ENCODE assay signal across 9 cellular contexts in genomic region chr1:150152182-150152536, GRCh38. TPM values are rescaled to one million over a fixed set of nuclear protein-coding genes. Genes with fewer than 3 reads are reported as not detected.
DNase-seq lines count a peak whose midpoint lies in the region; FAIRE-seq and TF ChIP-seq lines count a peak whose summit lies in the region.
"Had no signal": no experiment of that assay in that cellular context is flagged by ENCODE, and none has a peak within 500 bp of the region (broad histone marks: within the 10 kb centered on the region; RNA-seq: fewer than 3 reads in every experiment).

No MANE protein-coding gene starts in this region.

- H3K18ac ChIP-seq in mesendoderm (ENCODE audit: low read length): no peak overlapping the region

- peak overlapping the region; percentile 98 for H3K4me3 Mint-ChIP-seq in activated naive CD4-positive, alpha-beta T cell treated with anti-CD3 and anti-CD28 coated beads, Interleukin-2, amount 10 ng/mL, durations not matched to agents 7 days and 5 days
- H3K4me3 Mint-ChIP-seq in astrocyte (ENCODE audit: unreplicated experiment): peak overlapping the region; percentile 97

- no peaks in the 10 kb centered on the region for H3K27me3 ChIP-seq in astrocyte (ENCODE audit: insufficient read depth, low read length)
- H3K27me3 ChIP-seq in mesendoderm (ENCODE audit: insufficient read depth, low read length, poor library complexity): no peaks in the 10 kb centered on the region
- no peaks in the 10 kb centered on the region for H3K27me3 ChIP-seq in tibial artery

- CTCF ChIA-PET in activated naive CD4-positive, alpha-beta T cell treated with anti-CD3 and anti-CD28 coated beads, Interleukin-2, amount 10 ng/mL, durations not matched to agents 7 days and 5 days (lab: Charles Lee): interaction anchor here (0.9 to 2.5 kb wide), 4 partner anchors 8 to 79 kb away, joined by 3 to 10 read pairs (median 6); no protein-coding TSS in a partner anchor

- peaks cover 73% of the 10 kb centered on the region for H3K79me2 ChIP-seq in astrocyte (ENCODE audit: insufficient read depth, low read length)
- peaks cover 17% of the 10 kb centered on the region for H3K79me2 ChIP-seq in mesendoderm (ENCODE audit: control insufficient read depth, insufficient read depth, low read length)

- H3K56ac ChIP-seq in mesendoderm (ENCODE audit: low read length): no peak overlapping the region

- no peak overlapping the region for H4K5ac ChIP-seq in mesendoderm (ENCODE audit: low read length)

- WGBS in mesendoderm (ENCODE audit: extremely low coverage, insufficient coverage, low lambda C conversion rate): no CpG with 5 or more reads among the region's 2 CpGs

- peak overlapping the region; percentile 97 for H3K27ac Mint-ChIP-seq in activated naive CD4-positive, alpha-beta T cell treated with anti-CD3 and anti-CD28 coated beads, Interleukin-2, amount 10 ng/mL, durations not matched to agents 7 days and 5 days
- H3K27ac Mint-ChIP-seq in astrocyte (ENCODE audit: unreplicated experiment): peak overlapping the region; percentile 54

- H2BK5ac ChIP-seq in mesendoderm (ENCODE audit: low read length): no peak overlapping the region

- H4K20me1 ChIP-seq in astrocyte (ENCODE audit: insufficient read depth, low read length): peaks cover 58% of the 10 kb centered on the region

- H3K4me3 ChIP-seq in astrocyte (ENCODE audit: insufficient read depth, low read depth, low read length) (peak overlapping the region; percentile 89), mesendoderm (ENCODE audit: low read length) (no peak overlapping the region), tibial artery (peak overlapping the region; percentile 86 to 95)

- no peak overlapping the region for H4K8ac ChIP-seq in mesendoderm (ENCODE audit: low read depth, low read length)

- DNase-seq in activated naive CD4-positive, alpha-beta T cell treated with anti-CD3 and anti-CD28 coated beads, Interleukin-2, amount 10 ng/mL, durations not matched to agents 7 days and 5 days: no peak
- no peak for DNase-seq in activated naive CD4-positive, alpha-beta T cell treated with anti-CD3 and anti-CD28 coated beads, Interleukin-2, amount 50 U/mL, for 16 hours
- no peak for DNase-seq in astrocyte (ENCODE audit: low read depth)
- DNase-seq in mesendoderm: peak; percentile 50
- no peak for DNase-seq in tibial artery
- DNase-seq in ecto neural progenitor cell (ENCODE audit: low spot score): no peak
- DNase-seq in NCI-H1092 treated with DMSO at 0.1 percent for 48 hours (lab: John Stamatoyannopoulos, UW): no peak
- no peak for DNase-seq in OCI-M1 (lab: John Stamatoyannopoulos, UW)
- DNase-seq: NCI-H2171 had no signal

- peaks cover 64% of the 10 kb centered on the region for H3K36me3 Mint-ChIP-seq in activated naive CD4-positive, alpha-beta T cell treated with anti-CD3 and anti-CD28 coated beads, Interleukin-2, amount 10 ng/mL, durations not matched to agents 7 days and 5 days
- H3K36me3 Mint-ChIP-seq in astrocyte (ENCODE audit: low read depth, unreplicated experiment): peaks cover 25% of the 10 kb centered on the region

- TF ChIP-seq CTCF in astrocyte (IDR thresholded peaks at IDR 0.05; ENCODE audit: insufficient read depth, low read depth, low read length) (no peak), tibial artery (IDR thresholded peaks at IDR 0.05) (no peak)

- H3K23ac ChIP-seq in mesendoderm (ENCODE audit: low read length): no peak overlapping the region

- H3K79me1 ChIP-seq in mesendoderm (ENCODE audit: low read length): peaks cover 26% of the 10 kb centered on the region

- H3K36me3 ChIP-seq in astrocyte (ENCODE audit: insufficient read depth, low read length) (peaks cover 36% of the 10 kb centered on the region), mesendoderm (ENCODE audit: control insufficient read depth, insufficient read depth, low read length) (peaks cover 8% of the 10 kb centered on the region), tibial artery (peaks cover 38 to 42% (median 42%) of the 10 kb centered on the region in 3 donors)

- H2BK15ac ChIP-seq in mesendoderm (replicated peaks; ENCODE audit: low read depth): no peak overlapping the region

- peaks cover 14% of the 10 kb centered on the region for H3K27me3 Mint-ChIP-seq in activated naive CD4-positive, alpha-beta T cell treated with anti-CD3 and anti-CD28 coated beads, Interleukin-2, amount 10 ng/mL, durations not matched to agents 7 days and 5 days
- no peaks in the 10 kb centered on the region for H3K27me3 Mint-ChIP-seq in astrocyte (ENCODE audit: low read depth, unreplicated experiment)

- peak overlapping the region; percentile 88 for H3K9ac ChIP-seq in astrocyte (ENCODE audit: low read length)
- H3K9ac ChIP-seq in mesendoderm (ENCODE audit: low read length): no peak overlapping the region

- no peak overlapping the region for H3K4ac ChIP-seq in mesendoderm (ENCODE audit: low read depth, low read length)

- no peaks in the 10 kb centered on the region for H3K9me3 Mint-ChIP-seq in activated naive CD4-positive, alpha-beta T cell treated with anti-CD3 and anti-CD28 coated beads, Interleukin-2, amount 10 ng/mL, durations not matched to agents 7 days and 5 days
- H3K9me3 Mint-ChIP-seq in astrocyte (ENCODE audit: unreplicated experiment): no peaks in the 10 kb centered on the region

- peaks cover 80% of the 10 kb centered on the region for H3K4me1 Mint-ChIP-seq in activated naive CD4-positive, alpha-beta T cell treated with anti-CD3 and anti-CD28 coated beads, Interleukin-2, amount 10 ng/mL, durations not matched to agents 7 days and 5 days
- H3K4me1 Mint-ChIP-seq in astrocyte (ENCODE audit: low read depth, unreplicated experiment): peaks cover 35% of the 10 kb centered on the region

- no peak overlapping the region for H2AK5ac ChIP-seq in mesendoderm (ENCODE audit: low read length)

- H3K9me3 ChIP-seq in astrocyte (ENCODE audit: insufficient read depth, low read depth, low read length) (no peaks in the 10 kb centered on the region), tibial artery (no peaks in the 10 kb centered on the region)

- no peak for FAIRE-seq in astrocyte (lab: Jason Lieb, UNC)

- H3K4me1 ChIP-seq in astrocyte (ENCODE audit: insufficient read depth, low read length) (peaks cover 56% of the 10 kb centered on the region), mesendoderm (ENCODE audit: control insufficient read depth, low read depth, low read length) (peaks cover 7% of the 10 kb centered on the region), tibial artery (peaks cover 0 to 56% (median 27%) of the 10 kb centered on the region in 4 donors)

- H2AFZ ChIP-seq in astrocyte (ENCODE audit: low read depth, low read length): no peak overlapping the region

- intact Hi-C loops in tibial artery (cut with DNase I; ENCODE audit: low total_unique reads): no loop called here

- H3K4me2 ChIP-seq in astrocyte (ENCODE audit: low read length) (peak overlapping the region; percentile 99), mesendoderm (ENCODE audit: low read length) (no peak overlapping the region)

- H3K27ac ChIP-seq in astrocyte (ENCODE audit: low read depth, low read length) (peak overlapping the region; percentile 83), mesendoderm (ENCODE audit: low read depth, low read length) (no peak overlapping the region), tibial artery (peak overlapping the region; percentile 98)

- no peak overlapping the region for H2BK120ac ChIP-seq in mesendoderm (ENCODE audit: low read depth, low read length)

RNA-seq across cellular contexts. Expression of gene PLEKHO1, which starts 2.4 kb away (rescaled TPM):
- 63.0 and 63.7 TPM in 2 replicates for total RNA-seq in astrocyte
- polyA plus RNA-seq in mesendoderm (2013, experiment 1 of 2): 44.0 TPM
- polyA plus RNA-seq in mesendoderm (2013, experiment 2 of 2): 44.5 TPM
